Comparison of ENCODE assay signal across 19 cellular contexts in the genomic region with DNA sequence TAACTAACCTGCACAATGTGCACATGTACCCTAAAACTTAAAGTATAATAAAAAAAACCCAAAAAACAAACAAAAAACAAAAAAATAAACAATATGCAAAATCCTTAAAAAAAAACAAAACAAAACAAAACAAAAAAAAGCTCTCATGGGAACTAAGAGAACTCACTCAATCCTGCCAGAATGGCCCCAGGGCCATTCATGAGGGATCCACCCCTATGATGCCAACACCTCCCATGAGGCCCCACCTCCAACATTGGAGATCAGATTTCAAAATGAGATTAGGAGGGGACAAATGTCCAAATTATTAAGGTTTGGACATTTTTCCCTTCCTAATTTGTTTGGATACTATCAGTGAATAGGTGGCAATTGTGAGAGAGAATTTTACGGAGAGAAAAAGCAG. TPM values are rescaled to one million over a fixed set of nuclear protein-coding genes. Genes with fewer than 3 reads are reported as not detected.
DNase-seq lines count a peak whose midpoint lies in the region; ATAC-seq and TF ChIP-seq lines count a peak whose summit lies in the region.
"Had no signal": no experiment of that assay in that cellular context is flagged by ENCODE, and none has a peak within 500 bp of the region (broad histone marks: within the 10 kb centered on the region; RNA-seq: fewer than 3 reads in every experiment).

No MANE protein-coding gene starts in this region.

- TF ChIP-seq CTCF in left ventricle myocardium inferior (IDR thresholded peaks at IDR 0.05; ENCODE audit: borderline replicate concordance) (no peak), epithelial cell of esophagus (IDR thresholded peaks at IDR 0.05; ENCODE audit: insufficient read depth, low read depth, low read length, missing control alignments) (no peak), gastrocnemius medialis (IDR thresholded peaks at IDR 0.05 in 4 of 5, conservative IDR thresholded peaks at IDR 0.05 in 1 of 5) (no peak)

- no peak overlapping the region for H3K4me3 Mint-ChIP-seq in CD8-positive, alpha-beta memory T cell
- H3K4me3 Mint-ChIP-seq: CD14-positive monocyte; CD4-positive, alpha-beta memory T cell; CD4-positive, CD25-positive, alpha-beta regulatory T cell had no signal

- WGBS in right cardiac atrium, result 98% methylated on average over 1 of the region's 1 CpG

- H3K36me3 ChIP-seq in left ventricle myocardium inferior (peaks cover 23% of the 10 kb centered on the region), gastrocnemius medialis (peaks cover 0 to 9% of the 10 kb centered on the region in 2 donors)
- no peaks in the 10 kb centered on the region for H3K36me3 ChIP-seq in CD8-positive, alpha-beta memory T cell (ENCODE audit: insufficient read depth, low read length)
- H3K36me3 ChIP-seq: BE2C, BLaER1 had no signal

- H3K27me3 ChIP-seq in left ventricle myocardium inferior (ENCODE audit: low read depth) (no peaks in the 10 kb centered on the region), right cardiac atrium (ENCODE audit: control insufficient read depth, insufficient read depth) (no peaks in the 10 kb centered on the region), gastrocnemius medialis (no peaks in the 10 kb centered on the region)
- no peaks in the 10 kb centered on the region for H3K27me3 ChIP-seq in CD8-positive, alpha-beta memory T cell (ENCODE audit: insufficient read depth, low read length, poor library complexity, severe bottlenecking)
- H3K27me3 ChIP-seq: BE2C, BLaER1 had no signal

- H3K4me1 ChIP-seq in left ventricle myocardium inferior (peaks cover 77% of the 10 kb centered on the region), right cardiac atrium (ENCODE audit: control insufficient read depth, insufficient read depth, low read length) (peaks cover 17% of the 10 kb centered on the region), gastrocnemius medialis (peaks cover 14 to 50% of the 10 kb centered on the region in 2 donors)
- H3K4me1 ChIP-seq in CD8-positive, alpha-beta memory T cell (ENCODE audit: insufficient read depth, low read length), result no peaks in the 10 kb centered on the region
- H3K4me1 ChIP-seq: BE2C, Caco-2 had no signal

- TF ChIP-seq POLR2A in gastrocnemius medialis (IDR thresholded peaks at IDR 0.05), result no peak

- no peak overlapping the region for H3K27ac Mint-ChIP-seq in CD8-positive, alpha-beta memory T cell
- H3K27ac Mint-ChIP-seq: CD14-positive monocyte; CD4-positive, alpha-beta memory T cell; CD4-positive, CD25-positive, alpha-beta regulatory T cell had no signal

- no peak for ATAC-seq in right cardiac atrium
- no peak for ATAC-seq in gastrocnemius medialis

- in situ Hi-C loops in gastrocnemius medialis (cut with MboI; ENCODE audit: low sequenced_read_pairs in 4 of 4), result no loop called here

- POLR2A ChIA-PET in CD8-positive, alpha-beta memory T cell (lab: Charles Lee), result no interaction called here

- H3K27ac ChIP-seq in left ventricle myocardium inferior (replicated peaks) (peak overlapping the region; percentile 81), right cardiac atrium (ENCODE audit: low read length) (no peak overlapping the region), gastrocnemius medialis (peak overlapping the region; percentile 26 to 71 (median 42))
- no peak overlapping the region for H3K27ac ChIP-seq in CD8-positive, alpha-beta memory T cell (ENCODE audit: low read depth, low read length)
- H3K27ac ChIP-seq: BLaER1 had no signal

- peaks cover 18 to 22% of the 10 kb centered on the region in 2 donors for H3K27me3 Mint-ChIP-seq in CD8-positive, alpha-beta memory T cell

- CTCF ChIA-PET in CD8-positive, alpha-beta memory T cell (lab: Charles Lee), result no interaction called here

- H3K4me1 Mint-ChIP-seq in CD8-positive, alpha-beta memory T cell, result no peaks in the 10 kb centered on the region
- H3K4me1 Mint-ChIP-seq: CD14-positive monocyte; CD4-positive, CD25-positive, alpha-beta regulatory T cell had no signal

- peaks cover 0 to 9% (median 3%) of the 10 kb centered on the region in 5 donors for H3K9me3 Mint-ChIP-seq in CD8-positive, alpha-beta memory T cell

- H3K4me3 ChIP-seq in left ventricle myocardium inferior, result no peak overlapping the region
- H3K4me3 ChIP-seq in right cardiac atrium (ENCODE audit: low read length), result no peak overlapping the region
- H3K4me3 ChIP-seq in epithelial cell of esophagus (ENCODE audit: low read length), result no peak overlapping the region
- H3K4me3 ChIP-seq in gastrocnemius medialis, result no peak overlapping the region
- H3K4me3 ChIP-seq in CD8-positive, alpha-beta memory T cell (ENCODE audit: low read length), result no peak overlapping the region
- H3K4me3 ChIP-seq: BLaER1 had no signal

- H3K36me3 Mint-ChIP-seq in CD8-positive, alpha-beta memory T cell, result no peaks in the 10 kb centered on the region
- H3K36me3 Mint-ChIP-seq: CD14-positive monocyte; CD4-positive, CD25-positive, alpha-beta regulatory T cell had no signal

- intact Hi-C loops in left ventricle myocardium inferior (cut with micrococcal nuclease), result no loop called here
- intact Hi-C loops in right cardiac atrium (cut with DNase I), result no loop called here
- intact Hi-C loops in gastrocnemius medialis (cut with DNase I; ENCODE audit: low total_unique reads), result no loop called here

- DNase-seq in left ventricle myocardium inferior (no peak), right cardiac atrium (no peak), epithelial cell of esophagus (ENCODE audit: low read depth) (peak; percentile 52), gastrocnemius medialis (no peak)
- DNase-seq in CD8-positive, alpha-beta memory T cell, result no peak
- DNase-seq: 8988T; ACHN; BE2C; C1 segment of cervical spinal cord; Caco-2; Calu3; CD4-positive, alpha-beta memory T cell; CD4-positive, CD25-positive, alpha-beta regulatory T cell; DMS79 treated with DMSO at 0.1 percent for 48 hours; GF-D8 had no signal

- H3K9me3 ChIP-seq in left ventricle myocardium inferior (replicated peaks) (peaks cover 8% of the 10 kb centered on the region), right cardiac atrium (ENCODE audit: control insufficient read depth, low read length) (no peaks in the 10 kb centered on the region), gastrocnemius medialis (no peaks in the 10 kb centered on the region)
- H3K9me3 ChIP-seq in CD8-positive, alpha-beta memory T cell (ENCODE audit: low read length), result no peaks in the 10 kb centered on the region
- H3K9me3 ChIP-seq: BE2C, Caco-2 had no signal

RNA-seq across cellular contexts. Expression of a gene that starts 10.2 kb away (rescaled TPM):
- total RNA-seq in left ventricle myocardium inferior (11.5 TPM), right cardiac atrium (1 to 10 TPM; 1.7 to 4.6 (median 2.2) TPM), gastrocnemius medialis (10 to 100 TPM; 57.3 to 97.4 (median 70.0) TPM)
- polyA plus RNA-seq in right cardiac atrium, result 7.5 TPM
- not detected for total RNA-seq in CD8-positive, alpha-beta memory T cell
- not detected for polyA plus RNA-seq in CD8-positive, alpha-beta memory T cell
- total RNA-seq: A673; Caco-2; CD4-positive, alpha-beta memory T cell; CD4-positive, CD25-positive, alpha-beta regulatory T cell had no signal
- polyA plus RNA-seq: AG04450; CD14-positive monocyte; CD4-positive, CD25-positive, alpha-beta regulatory T cell had no signal

Comparison
In these comparisons a context has a peak if more than half of its experiments do, and no peak if none do; other contexts are left out.
1. H3K27ac ChIP-seq: peak in left ventricle myocardium inferior (single experiment) and gastrocnemius medialis (4 of 4); none in right cardiac atrium (single experiment) and CD8-positive, alpha-beta memory T cell (single experiment).